In genomic region chr12:52561880-52562449, GRCh38 we compare ENCODE assay signal across 13 cellular contexts. TPM values are rescaled to one million over a fixed set of nuclear protein-coding genes. Genes with fewer than 3 reads are reported as not detected.
DNase-seq lines count a peak whose midpoint lies in the region; ATAC-seq, FAIRE-seq and TF ChIP-seq lines count a peak whose summit lies in the region.
"Had no signal": no experiment of that assay in that cellular context is flagged by ENCODE, and none has a peak within 500 bp of the region (broad histone marks: within the 10 kb centered on the region; RNA-seq: fewer than 3 reads in every experiment).

No MANE protein-coding gene starts in this region.

- H3K4me2 ChIP-seq in astrocyte (ENCODE audit: low read length), result no peak overlapping the region

- H3K9ac ChIP-seq in astrocyte (ENCODE audit: low read length), result no peak overlapping the region

- H3K4me3 ChIP-seq in AG09309 (ENCODE audit: control insufficient read depth, low read depth, low read length), result no peak overlapping the region
- no peak overlapping the region for H3K4me3 ChIP-seq in astrocyte (ENCODE audit: insufficient read depth, low read depth, low read length)

- TF ChIP-seq CTCF in AG09309 (IDR thresholded peaks at IDR 0.05; ENCODE audit: control insufficient read depth, insufficient read depth, low read depth, low read length, missing control alignments) (peak; percentile 14), astrocyte (IDR thresholded peaks at IDR 0.05; ENCODE audit: insufficient read depth, low read depth, low read length) (peak; percentile 8)

- H4K20me1 ChIP-seq in astrocyte (ENCODE audit: insufficient read depth, low read length), result no peaks in the 10 kb centered on the region

- H3K4me1 ChIP-seq in astrocyte (ENCODE audit: insufficient read depth, low read length), result no peaks in the 10 kb centered on the region

- peaks cover 33% of the 10 kb centered on the region for H3K27me3 ChIP-seq in astrocyte (ENCODE audit: insufficient read depth, low read length)

- H3K36me3 ChIP-seq in astrocyte (ENCODE audit: insufficient read depth, low read length), result no peaks in the 10 kb centered on the region

- no peaks in the 10 kb centered on the region for H3K4me1 Mint-ChIP-seq in astrocyte (ENCODE audit: low read depth, unreplicated experiment)

- no peaks in the 10 kb centered on the region for H3K36me3 Mint-ChIP-seq in astrocyte (ENCODE audit: low read depth, unreplicated experiment)

- H3K4me3 Mint-ChIP-seq in astrocyte (ENCODE audit: unreplicated experiment), result no peak overlapping the region

- H3K9me3 ChIP-seq in astrocyte (ENCODE audit: insufficient read depth, low read depth, low read length), result no peaks in the 10 kb centered on the region

- peaks cover 76% of the 10 kb centered on the region for H3K27me3 Mint-ChIP-seq in astrocyte (ENCODE audit: low read depth, unreplicated experiment)

- ATAC-seq in left lobe of liver, result peak; percentile 87

- no peak overlapping the region for H3K27ac ChIP-seq in astrocyte (ENCODE audit: low read depth, low read length)

- DNase-seq in AG09309 (ENCODE audit: low read depth) (no peak), HCEC 1CT (peak; percentile 10), astrocyte (ENCODE audit: low read depth) (no peak), left lobe of liver (ENCODE audit: low spot score) (no peak), SIG-M5 (lab: John Stamatoyannopoulos, UW) (no peak), NK-92 (lab: John Stamatoyannopoulos, UW; ENCODE audit: unreplicated experiment) (no peak), D341Med (ENCODE audit: low spot score) (no peak), HTR-8/SVneo (ENCODE audit: insufficient read length, low spot score) (no peak)
- DNase-seq: activated effector memory CD4-positive, alpha-beta T cell treated with Interleukin-2 at 50 U/mL for 16 hours; effector CD4-positive, alpha-beta T cell; NK-92 treated with Interleukin-12 subunit alpha and Interleukin-12 subunit beta, amount 100 ng/mL, for 24 hours had no signal

- FAIRE-seq in astrocyte (lab: Jason Lieb, UNC) (no peak), HTR-8/SVneo (lab: Jason Lieb, UNC) (no peak)
- FAIRE-seq: TTC549 had no signal

- no peak overlapping the region for H2AFZ ChIP-seq in astrocyte (ENCODE audit: low read depth, low read length)

- peaks cover 3% of the 10 kb centered on the region for H3K9me3 Mint-ChIP-seq in astrocyte (ENCODE audit: unreplicated experiment)

- H3K27ac Mint-ChIP-seq in astrocyte (ENCODE audit: unreplicated experiment), result no peak overlapping the region

- H3K79me2 ChIP-seq in astrocyte (ENCODE audit: insufficient read depth, low read length), result no peaks in the 10 kb centered on the region

RNA-seq across cellular contexts. Expression of gene KRT71, which starts 9.0 kb away (rescaled TPM):
- total RNA-seq in astrocyte (not detected in 2 replicates), left lobe of liver (not detected)
- total RNA-seq: renal cortical epithelial cell had no signal

RNA-seq across cellular contexts. Expression of gene KRT74, which starts 11.7 kb away (rescaled TPM):
- not detected in 2 replicates for total RNA-seq in astrocyte
- not detected for total RNA-seq in left lobe of liver
- total RNA-seq: renal cortical epithelial cell had no signal

RNA-seq across cellular contexts. Expression of gene KRT72, which starts 39.3 kb away (rescaled TPM):
- total RNA-seq in astrocyte (not detected in 2 replicates), left lobe of liver (not detected)
- total RNA-seq: renal cortical epithelial cell had no signal

RNA-seq across cellular contexts. Expression of gene KRT5, which starts 41.8 kb away (rescaled TPM):
- 0.25 TPM in 1 of 2 replicates, not detected in the other for total RNA-seq in astrocyte
- total RNA-seq in left lobe of liver, result not detected

RNA-seq across cellular contexts. Expression of gene KRT73, which starts 56.4 kb away (rescaled TPM):
- not detected in 2 replicates for total RNA-seq in astrocyte
- not detected for total RNA-seq in left lobe of liver
- total RNA-seq: renal cortical epithelial cell had no signal
